1 cellular context compared by ENCODE assay signal in genomic region chr19:45515081-45515624, GRCh38.
TF ChIP-seq lines count a peak whose summit lies in the region.

No MANE protein-coding gene starts in this region.

TF ChIP-seq in HCT116, 20 proteins besides CTCF, POLR2A, EP300 and RAD21 (continued from another document):
- TF ChIP-seq, protein P1, sequence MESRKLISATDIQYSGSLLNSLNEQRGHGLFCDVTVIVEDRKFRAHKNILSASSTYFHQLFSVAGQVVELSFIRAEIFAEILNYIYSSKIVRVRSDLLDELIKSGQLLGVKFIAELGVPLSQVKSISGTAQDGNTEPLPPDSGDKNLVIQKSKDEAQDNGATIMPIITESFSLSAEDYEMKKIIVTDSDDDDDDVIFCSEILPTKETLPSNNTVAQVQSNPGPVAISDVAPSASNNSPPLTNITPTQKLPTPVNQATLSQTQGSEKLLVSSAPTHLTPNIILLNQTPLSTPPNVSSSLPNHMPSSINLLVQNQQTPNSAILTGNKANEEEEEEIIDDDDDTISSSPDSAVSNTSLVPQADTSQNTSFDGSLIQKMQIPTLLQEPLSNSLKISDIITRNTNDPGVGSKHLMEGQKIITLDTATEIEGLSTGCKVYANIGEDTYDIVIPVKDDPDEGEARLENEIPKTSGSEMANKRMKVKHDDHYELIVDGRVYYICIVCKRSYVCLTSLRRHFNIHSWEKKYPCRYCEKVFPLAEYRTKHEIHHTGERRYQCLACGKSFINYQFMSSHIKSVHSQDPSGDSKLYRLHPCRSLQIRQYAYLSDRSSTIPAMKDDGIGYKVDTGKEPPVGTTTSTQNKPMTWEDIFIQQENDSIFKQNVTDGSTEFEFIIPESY (IDR thresholded peaks at IDR 0.05; ENCODE audit: extremely low read depth, insufficient replicate concordance, low read length), result no peak
- TF ChIP-seq EZH2 (IDR thresholded peaks at IDR 0.05) (no peak), CBX3 (IDR thresholded peaks at IDR 0.05; ENCODE audit: low read depth) (no peak), CEBPB (IDR thresholded peaks at IDR 0.05; ENCODE audit: low read depth) (no peak), TCF7L2 (IDR thresholded peaks at IDR 0.05; ENCODE audit: borderline replicate concordance, extremely low read depth, insufficient read depth, insufficient read length) (no peak), SRF (IDR thresholded peaks at IDR 0.05; ENCODE audit: low read depth) (no peak)
